ENCODE assay signal across 1 cellular context in genomic region chr5:161105563-161105962, GRCh38.
TF ChIP-seq lines count a peak whose summit lies in the region.

No MANE protein-coding gene starts in this region.

TF ChIP-seq in GM23338, 12 proteins besides CTCF, POLR2A, EP300 and RAD21 (continued from another document):
- TF ChIP-seq ZNF462 (CRISPR knock-in tag; IDR thresholded peaks at IDR 0.05) (no peak), STAT1 (IDR thresholded peaks at IDR 0.05; ENCODE audit: unreplicated experiment) (no peak), JUNB (IDR thresholded peaks at IDR 0.05; ENCODE audit: unreplicated experiment) (no peak), NANOG (IDR thresholded peaks at IDR 0.05; ENCODE audit: borderline replicate concordance) (no peak), POLR2AphosphoS5 (IDR thresholded peaks at IDR 0.05; ENCODE audit: low read depth) (no peak), ZNF331 (CRISPR knock-in tag; IDR thresholded peaks at IDR 0.05; ENCODE audit: low read depth) (no peak), ZNF114 (CRISPR knock-in tag; IDR thresholded peaks at IDR 0.05) (no peak), CREB1 (CRISPR knock-in tag; IDR thresholded peaks at IDR 0.05; ENCODE audit: low read depth) (no peak), EZH2phosphoT487 (IDR thresholded peaks at IDR 0.05; ENCODE audit: unreplicated experiment) (no peak)
- TF ChIP-seq, protein P1, sequence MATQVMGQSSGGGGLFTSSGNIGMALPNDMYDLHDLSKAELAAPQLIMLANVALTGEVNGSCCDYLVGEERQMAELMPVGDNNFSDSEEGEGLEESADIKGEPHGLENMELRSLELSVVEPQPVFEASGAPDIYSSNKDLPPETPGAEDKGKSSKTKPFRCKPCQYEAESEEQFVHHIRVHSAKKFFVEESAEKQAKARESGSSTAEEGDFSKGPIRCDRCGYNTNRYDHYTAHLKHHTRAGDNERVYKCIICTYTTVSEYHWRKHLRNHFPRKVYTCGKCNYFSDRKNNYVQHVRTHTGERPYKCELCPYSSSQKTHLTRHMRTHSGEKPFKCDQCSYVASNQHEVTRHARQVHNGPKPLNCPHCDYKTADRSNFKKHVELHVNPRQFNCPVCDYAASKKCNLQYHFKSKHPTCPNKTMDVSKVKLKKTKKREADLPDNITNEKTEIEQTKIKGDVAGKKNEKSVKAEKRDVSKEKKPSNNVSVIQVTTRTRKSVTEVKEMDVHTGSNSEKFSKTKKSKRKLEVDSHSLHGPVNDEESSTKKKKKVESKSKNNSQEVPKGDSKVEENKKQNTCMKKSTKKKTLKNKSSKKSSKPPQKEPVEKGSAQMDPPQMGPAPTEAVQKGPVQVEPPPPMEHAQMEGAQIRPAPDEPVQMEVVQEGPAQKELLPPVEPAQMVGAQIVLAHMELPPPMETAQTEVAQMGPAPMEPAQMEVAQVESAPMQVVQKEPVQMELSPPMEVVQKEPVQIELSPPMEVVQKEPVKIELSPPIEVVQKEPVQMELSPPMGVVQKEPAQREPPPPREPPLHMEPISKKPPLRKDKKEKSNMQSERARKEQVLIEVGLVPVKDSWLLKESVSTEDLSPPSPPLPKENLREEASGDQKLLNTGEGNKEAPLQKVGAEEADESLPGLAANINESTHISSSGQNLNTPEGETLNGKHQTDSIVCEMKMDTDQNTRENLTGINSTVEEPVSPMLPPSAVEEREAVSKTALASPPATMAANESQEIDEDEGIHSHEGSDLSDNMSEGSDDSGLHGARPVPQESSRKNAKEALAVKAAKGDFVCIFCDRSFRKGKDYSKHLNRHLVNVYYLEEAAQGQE (IDR thresholded peaks at IDR 0.05; ENCODE audit: unreplicated experiment): no peak
